ENCODE assay signal across 12 cellular contexts in the genomic region with DNA sequence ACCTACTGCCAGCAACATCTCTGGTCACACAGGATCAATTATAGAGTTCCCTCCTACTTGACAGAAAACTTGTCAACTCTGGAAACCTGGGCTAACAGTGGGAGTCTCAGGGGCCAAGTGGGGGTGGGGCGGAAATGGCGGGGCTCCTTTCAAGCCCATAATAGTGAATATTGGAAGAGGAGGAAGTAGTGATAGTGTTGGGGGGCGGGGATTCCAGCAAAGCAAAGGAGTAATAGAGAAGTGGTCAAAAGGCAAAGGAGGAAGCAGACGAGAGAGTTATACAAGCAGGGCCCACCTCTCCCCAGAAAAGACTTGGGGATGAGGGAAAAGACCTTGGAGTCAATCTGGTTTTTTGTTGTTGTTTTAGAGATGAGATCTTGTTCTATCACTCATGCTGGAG. TPM values are rescaled to one million over a fixed set of nuclear protein-coding genes. Genes with fewer than 3 reads are reported as not detected.
DNase-seq lines count a peak whose midpoint lies in the region; ATAC-seq and TF ChIP-seq lines count a peak whose summit lies in the region.
"Had no signal": no experiment of that assay in that cellular context is flagged by ENCODE, and none has a peak within 500 bp of the region (broad histone marks: within the 10 kb centered on the region; RNA-seq: fewer than 3 reads in every experiment).

No MANE protein-coding gene starts in this region.

- TF ChIP-seq EP300 in transverse colon (IDR thresholded peaks at IDR 0.05; ENCODE audit: low read depth): no peak

- DNase-seq in heart left ventricle (peak in 3 of 5 donors; percentile 36 to 65 (median 55)), right atrium auricular region (ENCODE audit: low spot score) (no peak), T-helper 17 cell (no peak), immature natural killer cell (peak in 1 of 3 donors; percentile 21), transverse colon (peak; percentile 64), BE2C (no peak), Caco-2 (no peak)
- DNase-seq: NCI-H1417 had no signal

- no peak for TF ChIP-seq CTCF in heart left ventricle (IDR thresholded peaks at IDR 0.05)
- TF ChIP-seq CTCF in right atrium auricular region (IDR thresholded peaks at IDR 0.05): no peak
- TF ChIP-seq CTCF in transverse colon (IDR thresholded peaks at IDR 0.05): no peak
- no peak for TF ChIP-seq CTCF in BE2C (IDR thresholded peaks at IDR 0.05; ENCODE audit: low read depth, low read length)
- no peak for TF ChIP-seq CTCF in Caco-2 (IDR thresholded peaks at IDR 0.05; ENCODE audit: insufficient read depth in 1 of 2, low read depth in 1 of 2, low read length in 1 of 2, severe bottlenecking in 1 of 2, unreplicated experiment in 1 of 2)

- peaks cover 0 to 77% (median 18%) of the 10 kb centered on the region in 12 donors for H3K4me1 ChIP-seq in heart left ventricle
- H3K4me1 ChIP-seq in right atrium auricular region: peaks cover 0 to 28% of the 10 kb centered on the region in 2 donors
- peaks cover 11 to 40% (median 18%) of the 10 kb centered on the region in 4 donors for H3K4me1 ChIP-seq in transverse colon
- no peaks in the 10 kb centered on the region for H3K4me1 ChIP-seq in BE2C
- peaks cover 5% of the 10 kb centered on the region; the same call in 1 of the 2 replicates for H3K4me1 ChIP-seq in Caco-2
- H3K4me1 ChIP-seq: SJSA1 had no signal

- no peaks in the 10 kb centered on the region for H3K27me3 Mint-ChIP-seq in T-helper 17 cell
- H3K27me3 Mint-ChIP-seq in immature natural killer cell (ENCODE audit: low read depth in 3 of 3): peaks cover 4 to 12% (median 6%) of the 10 kb centered on the region in 3 donors
- no peaks in the 10 kb centered on the region for H3K27me3 Mint-ChIP-seq in Caco-2 (ENCODE audit: insufficient read depth, unreplicated experiment)

- H3K4me3 Mint-ChIP-seq in T-helper 17 cell: peak overlapping the region; percentile 97
- peak overlapping the region; percentile 80 to 93 (median 83) for H3K4me3 Mint-ChIP-seq in immature natural killer cell
- no peak overlapping the region for H3K4me3 Mint-ChIP-seq in Caco-2 (ENCODE audit: unreplicated experiment)

- WGBS in heart left ventricle, 4 donors: 84 to 94% (median 90%) methylated on average over 4 of the region's 4 CpGs
- 64 to 67% methylated on average over 4 of the region's 4 CpGs for WGBS in transverse colon (ENCODE audit: low coverage in 1 of 2), 2 donors

- H3K9me3 Mint-ChIP-seq in immature natural killer cell: no peaks in the 10 kb centered on the region
- H3K9me3 Mint-ChIP-seq in Caco-2 (ENCODE audit: unreplicated experiment): no peaks in the 10 kb centered on the region

- peak overlapping the region; percentile 98 for H3K27ac Mint-ChIP-seq in T-helper 17 cell
- peak overlapping the region; percentile 98 to 100 (median 99) for H3K27ac Mint-ChIP-seq in immature natural killer cell
- no peak overlapping the region for H3K27ac Mint-ChIP-seq in Caco-2 (ENCODE audit: unreplicated experiment)

- in situ Hi-C loops in transverse colon (cut with MboI; ENCODE audit: low pct_ligation_motif_present in 1 of 4, low pct_unique_long_range_greater_than_20kb in 1 of 4, low sequenced_read_pairs in 3 of 4): loop anchor here in 1 of 4 donors (25.0 kb wide), 1 partner anchor 138 kb away; no protein-coding TSS in a partner anchor

- H3K36me3 ChIP-seq in heart left ventricle: peaks cover 0 to 19% (median 8%) of the 10 kb centered on the region in 9 donors
- peaks cover 8% of the 10 kb centered on the region for H3K36me3 ChIP-seq in right atrium auricular region
- no peaks in the 10 kb centered on the region for H3K36me3 ChIP-seq in transverse colon
- no peaks in the 10 kb centered on the region; the same call in 1 of the 2 replicates for H3K36me3 ChIP-seq in BE2C
- no peaks in the 10 kb centered on the region; the same call in 1 of the 2 replicates for H3K36me3 ChIP-seq in Caco-2 (ENCODE audit: control insufficient read depth, insufficient read depth, low read length)

- ATAC-seq in heart left ventricle (peak in 1 of 4 donors; percentile 8), T-helper 17 cell (no peak), GM21619 (IDR thresholded peaks at IDR 0.05; ENCODE audit: unreplicated experiment) (no peak)

- peak overlapping the region in 3 of 12 donors; percentile 9 to 93 (median 41) for H3K27ac ChIP-seq in heart left ventricle
- H3K27ac ChIP-seq in right atrium auricular region: no peak overlapping the region
- peak overlapping the region; percentile 68 to 83 (median 82) for H3K27ac ChIP-seq in transverse colon
- H3K27ac ChIP-seq: SJSA1 had no signal

- no peaks in the 10 kb centered on the region for H3K27me3 ChIP-seq in heart left ventricle
- H3K27me3 ChIP-seq in right atrium auricular region: no peaks in the 10 kb centered on the region
- H3K27me3 ChIP-seq in transverse colon: no peaks in the 10 kb centered on the region
- H3K27me3 ChIP-seq in BE2C: no peaks in the 10 kb centered on the region
- H3K27me3 ChIP-seq in Caco-2 (replicated peaks; ENCODE audit: control insufficient read depth, insufficient read depth, low read length): no peaks in the 10 kb centered on the region
- H3K27me3 ChIP-seq: adrenal gland, SJSA1 had no signal

- BruUV-seq in Caco-2 (replicated peaks; lab: Mats Ljungman, UMichigan): no TSS peak

- peaks cover 13% of the 10 kb centered on the region for H3K36me3 Mint-ChIP-seq in T-helper 17 cell (ENCODE audit: low read depth)
- H3K36me3 Mint-ChIP-seq in immature natural killer cell: peaks cover 8 to 20% (median 19%) of the 10 kb centered on the region in 3 donors
- H3K36me3 Mint-ChIP-seq in Caco-2 (ENCODE audit: insufficient read depth, unreplicated experiment): no peaks in the 10 kb centered on the region

- POLR2A ChIA-PET in Caco-2 (lab: Charles Lee): no interaction called here

- CTCF ChIA-PET in Caco-2 (lab: Charles Lee): no interaction called here

- H3K9me3 ChIP-seq in heart left ventricle (no peaks in the 10 kb centered on the region), right atrium auricular region (no peaks in the 10 kb centered on the region), T-helper 17 cell (ENCODE audit: control insufficient read depth, low read length, poor library complexity, severe bottlenecking) (no peaks in the 10 kb centered on the region), transverse colon (no peaks in the 10 kb centered on the region), BE2C (no peaks in the 10 kb centered on the region), Caco-2 (no peaks in the 10 kb centered on the region)
- H3K9me3 ChIP-seq: adrenal gland, SJSA1 had no signal

- intact Hi-C loops in heart left ventricle (cut with DNase I): loop anchor here in 5 of 10 donors (5.0 kb wide), 2 partner anchors 148 to 153 kb away; partner anchors contain the start of gene FANCE (in 2 of the 5)
- intact Hi-C loops in transverse colon (cut with DNase I; ENCODE audit: low total_unique reads): no loop called here
- intact Hi-C loops in Caco-2 (cut with micrococcal nuclease; ENCODE audit: unreplicated experiment): loop anchor here (10.0 kb wide), 2 partner anchors 225 to 435 kb away; partner anchors contain the start of gene ARMC12

- H3K4me3 ChIP-seq in heart left ventricle (peak overlapping the region in 1 of 12 donors; percentile 71), right atrium auricular region (no peak overlapping the region), transverse colon (peak overlapping the region in 1 of 4 donors; percentile 59), BE2C (ENCODE audit: low read depth, low read length) (no peak overlapping the region), Caco-2 (ENCODE audit: low read depth, low read length) (no peak overlapping the region)
- H3K4me3 ChIP-seq: adrenal gland, SJSA1 had no signal

- H3K4me1 Mint-ChIP-seq in T-helper 17 cell (peaks cover 53% of the 10 kb centered on the region), immature natural killer cell (peaks cover 65% of the 10 kb centered on the region in 2 donors), Caco-2 (ENCODE audit: low read depth, unreplicated experiment) (peaks cover 7% of the 10 kb centered on the region)

- TF ChIP-seq POLR2A in heart left ventricle (IDR thresholded peaks at IDR 0.05) (no peak), transverse colon (IDR thresholded peaks at IDR 0.05) (no peak)

RNA-seq across cellular contexts. Expression of gene DEF6, which starts 2.1 kb away (rescaled TPM):
- total RNA-seq in heart left ventricle (10 to 100 TPM in 1 of 9 donors, 1 to 10 TPM in 5, under 1 TPM in 3; 0.38 to 14.4 (median 1.3) TPM), right atrium auricular region (1 to 10 TPM; 1.4 to 2.2 TPM), T-helper 17 cell (100 to 1,000 TPM; 193 to 206 TPM), transverse colon (10 to 100 TPM in 1 of 4 donors, 1 to 10 TPM in 3; 2.6 to 24.5 (median 6.8) TPM), Caco-2 (2022) (5.6 and 5.7 TPM in 2 replicates)
- polyA plus RNA-seq in heart left ventricle (under 1 TPM; 0.72 to 0.86 TPM), immature natural killer cell (100 to 1,000 TPM in 1 of 3 donors, 10 to 100 TPM in 2; 90.7 to 226 (median 95.1) TPM)
- polyA plus RNA-seq in BE2C (2012; ENCODE audit: insufficient read depth, insufficient read length, low read depth): 2.5 TPM
- total RNA-seq: myocyte had no signal

RNA-seq across cellular contexts. Expression of gene ZNF76, which starts 40.1 kb away (rescaled TPM):
- 10 to 100 TPM; 26.2 to 46.1 (median 33.0) TPM for total RNA-seq in heart left ventricle
- 10 to 100 TPM; 20.2 to 42.3 TPM for polyA plus RNA-seq in heart left ventricle
- total RNA-seq in right atrium auricular region: 10 to 100 TPM; 25.4 to 26.0 TPM
- total RNA-seq in T-helper 17 cell: 10 to 100 TPM; 50.0 to 60.8 TPM
- 10 to 100 TPM; 20.7 to 30.5 (median 27.9) TPM for polyA plus RNA-seq in immature natural killer cell
- total RNA-seq in transverse colon: 10 to 100 TPM; 30.2 to 59.3 (median 35.1) TPM
- 34.1 TPM for polyA plus RNA-seq in BE2C (2012; ENCODE audit: insufficient read depth, insufficient read length, low read depth)
- 22.7 and 24.6 TPM in 2 replicates for total RNA-seq in Caco-2 (2022)

RNA-seq across cellular contexts. Expression of gene PPARD, which starts 42.7 kb away (rescaled TPM):
- 10 to 100 TPM; 10.0 to 22.0 (median 13.4) TPM for total RNA-seq in heart left ventricle
- 10 to 100 TPM; 13.8 to 23.8 TPM for polyA plus RNA-seq in heart left ventricle
- 10 to 100 TPM; 11.0 to 14.8 TPM for total RNA-seq in right atrium auricular region
- total RNA-seq in T-helper 17 cell: 10 to 100 TPM; 25.0 to 29.9 TPM
- polyA plus RNA-seq in immature natural killer cell: 1 to 10 TPM in 2 of 3 donors, under 1 TPM in 1; 0.98 to 6.0 (median 2.0) TPM
- 100 to 1,000 TPM in 1 of 4 donors, 10 to 100 TPM in 3; 19.8 to 110 (median 29.3) TPM for total RNA-seq in transverse colon
- 30.0 TPM for polyA plus RNA-seq in BE2C (2012; ENCODE audit: insufficient read depth, insufficient read length, low read depth)
- 11.3 and 12.0 TPM in 2 replicates for total RNA-seq in Caco-2 (2022)

Comparison
In these comparisons a context has a peak if more than half of its experiments do, and no peak if none do; other contexts are left out.
1. DNase-seq: peak in heart left ventricle (3 of 5) and transverse colon (single experiment); none in right atrium auricular region (single experiment), T-helper 17 cell (0 of 3), BE2C (single experiment) and Caco-2 (0 of 2).
2. H3K27ac ChIP-seq: peak in transverse colon (4 of 4); none in right atrium auricular region (0 of 2).
3. RNA of gene DEF6, which starts 2.1 kb away (total RNA-seq): 193 to 206 TPM in T-helper 17 cell; 2.6 to 24.5 TPM in transverse colon, 5.6 to 5.7 TPM in Caco-2, 1.4 to 2.2 TPM in right atrium auricular region and 0.38 to 14.4 TPM in heart left ventricle; every median in the first group is over 4 times any median in the second.